In the genomic region with DNA sequence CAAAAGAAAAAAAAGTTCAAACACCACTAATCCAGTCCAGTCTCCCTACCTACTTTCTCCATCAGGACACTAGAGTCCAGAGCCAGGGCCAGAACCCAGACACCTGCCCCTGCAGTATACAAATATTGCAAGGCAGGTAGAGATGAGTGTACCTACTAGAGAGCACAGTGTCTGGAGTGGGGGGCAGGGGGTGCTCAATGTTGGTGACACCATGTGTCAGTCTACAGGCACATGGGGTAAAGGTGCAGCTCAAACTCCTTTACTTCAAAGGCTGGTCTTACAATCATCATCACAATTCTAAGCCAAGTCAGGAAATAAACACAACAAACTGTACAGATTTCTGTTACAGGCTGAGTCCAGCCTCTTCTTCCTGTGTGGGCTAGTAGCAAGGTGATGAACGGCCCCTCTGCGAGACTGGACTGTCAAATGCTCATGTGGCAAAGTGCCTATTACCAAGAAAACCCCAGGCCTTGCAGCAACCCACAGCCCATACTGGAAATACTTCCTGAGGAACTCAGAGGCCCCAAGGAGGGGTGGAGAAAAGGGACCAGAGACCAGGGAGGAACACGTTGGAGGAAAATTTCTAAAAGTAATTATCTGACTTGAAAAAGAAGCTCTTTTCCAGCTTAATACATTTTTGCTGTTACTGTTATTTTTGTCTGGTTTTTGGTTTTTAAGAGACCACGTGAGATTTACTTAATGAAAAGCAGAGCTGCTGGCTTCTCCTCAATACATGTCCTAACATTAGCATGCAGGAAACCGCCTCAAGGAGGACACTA, we compare ENCODE assay signal across 9 cellular contexts. TPM values are rescaled to one million over a fixed set of nuclear protein-coding genes. Genes with fewer than 3 reads are reported as not detected.
A peak's percentile ranks its signal among the peaks of the same experiment; 100 is the strongest.
DNase-seq lines count a peak whose midpoint lies in the region; ATAC-seq, FAIRE-seq and TF ChIP-seq lines count a peak whose summit lies in the region.
"Had no signal": no experiment of that assay in that cellular context is flagged by ENCODE, and none has a peak within 500 bp of the region (broad histone marks: within the 10 kb centered on the region; RNA-seq: fewer than 3 reads in every experiment).

No MANE protein-coding gene starts in this region.

- POLR2A ChIA-PET in Panc1 (lab: Charles Lee), result no interaction called here
- POLR2A ChIA-PET in endothelial cell of umbilical vein (lab: Charles Lee), result no interaction called here

- BruUV-seq in Panc1 (replicated peaks; lab: Mats Ljungman, UMichigan) (no TSS peak), endothelial cell of umbilical vein (replicated peaks; lab: Mats Ljungman, UMichigan) (no TSS peak)

- no peak overlapping the region for H3K9ac ChIP-seq in endothelial cell of umbilical vein (replicated peaks; ENCODE audit: extremely low read depth, insufficient read depth, low read length)

- no peak for TF ChIP-seq POLR2A in endothelial cell of umbilical vein (IDR thresholded peaks at IDR 0.05; ENCODE audit: low read depth, low read length)

- no peak overlapping the region for H2AFZ ChIP-seq in endothelial cell of umbilical vein (ENCODE audit: low read depth, low read length)

- CTCF ChIA-PET in Panc1 (lab: Charles Lee) (no interaction called here), endothelial cell of umbilical vein (lab: Charles Lee) (interaction anchor here (0.7 to 2.9 kb wide), 4 partner anchors 9 to 60 kb away, joined by 4 to 12 read pairs (median 7); no protein-coding TSS in a partner anchor)

- in situ Hi-C loops in Panc1 (cut with HindIII; ENCODE audit: low pct_unique_long_range_greater_than_20kb, low sequenced_read_pairs), result no loop called here

- H3K4me3 ChIP-seq in Panc1 (ENCODE audit: low read depth in 2 of 2, low read length in 2 of 2), result no peak overlapping the region
- H3K4me3 ChIP-seq in endothelial cell of umbilical vein (replicated peaks in 1 of 3; ENCODE audit: insufficient read depth in 1 of 3, low read depth in 1 of 3, low read length in 3 of 3), result no peak overlapping the region

- no peaks in the 10 kb centered on the region for H3K27me3 ChIP-seq in Panc1 (ENCODE audit: control insufficient read depth, insufficient read depth, low read length)
- no peaks in the 10 kb centered on the region for H3K27me3 ChIP-seq in endothelial cell of umbilical vein (ENCODE audit: control insufficient read depth in 2 of 2, insufficient read depth in 2 of 2, low read length in 2 of 2)

- ATAC-seq in Panc1, result no peak
- no peak for ATAC-seq in HG02981 (IDR thresholded peaks at IDR 0.05; ENCODE audit: unreplicated experiment)
- ATAC-seq in HG02588 (IDR thresholded peaks at IDR 0.05; ENCODE audit: unreplicated experiment), result no peak
- no peak for ATAC-seq in HG02610 (IDR thresholded peaks at IDR 0.05; ENCODE audit: unreplicated experiment)
- no peak for ATAC-seq in GM18907 (IDR thresholded peaks at IDR 0.05; ENCODE audit: unreplicated experiment)

- H3K27ac ChIP-seq in Panc1 (ENCODE audit: low read length), result peak overlapping the region; percentile 58
- H3K27ac ChIP-seq in endothelial cell of umbilical vein (ENCODE audit: insufficient read depth, low read depth, low read length), result no peak overlapping the region

- H3K79me2 ChIP-seq in endothelial cell of umbilical vein (ENCODE audit: control insufficient read depth, insufficient read depth, low read length), result peaks cover 4% of the 10 kb centered on the region

- intact Hi-C loops in Panc1 (cut with micrococcal nuclease; ENCODE audit: unreplicated experiment) (no loop called here), endothelial cell of umbilical vein (cut with micrococcal nuclease) (no loop called here)

- H3K9me3 ChIP-seq in Panc1 (ENCODE audit: control insufficient read depth, insufficient read depth, low read depth, low read length) (no peaks in the 10 kb centered on the region), endothelial cell of umbilical vein (replicated peaks; ENCODE audit: control insufficient read depth, insufficient read depth, low read length) (no peaks in the 10 kb centered on the region)

- H3K4me1 ChIP-seq in Panc1 (ENCODE audit: control insufficient read depth, insufficient read depth, low read length), result peaks cover 58% of the 10 kb centered on the region
- H3K4me1 ChIP-seq in endothelial cell of umbilical vein (ENCODE audit: control insufficient read depth, extremely low read depth, insufficient read depth, low read length), result peaks cover 43% of the 10 kb centered on the region

- peak; percentile 82 for FAIRE-seq in endothelial cell of umbilical vein (lab: Jason Lieb, UNC)

- no peak for TF ChIP-seq CTCF in Panc1 (IDR thresholded peaks at IDR 0.05)
- TF ChIP-seq CTCF in endothelial cell of umbilical vein (IDR thresholded peaks at IDR 0.05; ENCODE audit: extremely low read depth in 1 of 2, insufficient read depth in 1 of 2, low read depth in 1 of 2, low read length in 2 of 2), result no peak

- no peaks in the 10 kb centered on the region for H4K20me1 ChIP-seq in endothelial cell of umbilical vein (replicated peaks; ENCODE audit: control insufficient read depth, extremely low read depth, insufficient read depth, low read length)

- dilution Hi-C loops in endothelial cell of umbilical vein (cut with MboI; ENCODE audit: extremely low pct_ligation_motif_present, low sequenced_read_pairs), result no loop called here

- H3K4me2 ChIP-seq in endothelial cell of umbilical vein (ENCODE audit: insufficient read depth, low read length), result no peak overlapping the region

- H3K9me1 ChIP-seq in endothelial cell of umbilical vein (replicated peaks; ENCODE audit: control insufficient read depth, extremely low read depth, insufficient read depth, low read length), result no peaks in the 10 kb centered on the region

- peak; percentile 51 for DNase-seq in ELR (ENCODE audit: low read depth)
- DNase-seq in Panc1 (ENCODE audit: low read depth, low spot score), result no peak
- peak; percentile 45 for DNase-seq in endothelial cell of umbilical vein (ENCODE audit: low read depth, low spot score)
- DNase-seq in pons (ENCODE audit: low spot score), result peak; percentile 69

- H3K36me3 ChIP-seq in Panc1 (ENCODE audit: control insufficient read depth, insufficient read depth, low read length), result peaks cover 2% of the 10 kb centered on the region; the same call in 1 of the 2 replicates
- H3K36me3 ChIP-seq in endothelial cell of umbilical vein (ENCODE audit: control insufficient read depth in 2 of 2, extremely low read depth in 1 of 2, insufficient read depth in 2 of 2, low read length in 2 of 2), result peaks cover 4% of the 10 kb centered on the region in 2 experiments

TF ChIP-seq in endothelial cell of umbilical vein, 7 proteins besides CTCF, POLR2A, EP300 and RAD21:
- no peak for TF ChIP-seq EZH2 (IDR thresholded peaks at IDR 0.05; ENCODE audit: borderline replicate concordance, low read depth, low read length, severe bottlenecking)
- no peak for TF ChIP-seq POLR2AphosphoS5 (IDR thresholded peaks at IDR 0.05; ENCODE audit: insufficient read depth, low read depth, low read length)
- no peak for TF ChIP-seq MYC (IDR thresholded peaks at IDR 0.05; ENCODE audit: low read depth, low read length)
- no peak for TF ChIP-seq GATA2 (IDR thresholded peaks at IDR 0.05; ENCODE audit: insufficient read depth, insufficient read length, low read depth, low read length)
TF ChIP-seq in endothelial cell of umbilical vein: peak in this region for 0.

RNA-seq across cellular contexts. Expression of a gene that starts 29.7 kb away (rescaled TPM):
- total RNA-seq in Panc1 (2021; ENCODE audit: unreplicated experiment), result 59.3 TPM
- polyA plus RNA-seq in Panc1 (2012; ENCODE audit: insufficient read length), result 45.7 TPM
- total RNA-seq in endothelial cell of umbilical vein, result 45.4 and 46.1 TPM in 2 replicates
- polyA plus RNA-seq in endothelial cell of umbilical vein, result 30.1 and 30.8 TPM in 2 replicates
- 22.8 and 24.3 TPM in 2 replicates for polyA plus RNA-seq in endothelial cell of umbilical vein (2011; cell fraction: cytosol; rRNA removed)
- 96.5 and 114 TPM in 2 replicates for polyA plus RNA-seq in endothelial cell of umbilical vein (2011; cell fraction: nucleus; rRNA removed)
- polyA plus RNA-seq in endothelial cell of umbilical vein (2012), result 25.8 and 28.4 TPM in 2 replicates
- 55.3 and 60.7 TPM in 2 replicates for polyA minus RNA-seq in endothelial cell of umbilical vein
- 10.5 TPM for polyA minus RNA-seq in endothelial cell of umbilical vein (2011; cell fraction: cytosol; rRNA and poly(A)+ RNA removed)
- polyA minus RNA-seq in endothelial cell of umbilical vein (2011; cell fraction: nucleus; rRNA and poly(A)+ RNA removed), result 61.2 and 71.6 TPM in 2 replicates

RNA-seq across cellular contexts. Expression of a gene that starts 44.5 kb away (rescaled TPM):
- total RNA-seq in Panc1 (2021; ENCODE audit: unreplicated experiment) (not detected), endothelial cell of umbilical vein (not detected in 2 replicates)
- polyA plus RNA-seq in Panc1 (2012; ENCODE audit: insufficient read length), result 0.38 TPM
- polyA plus RNA-seq in endothelial cell of umbilical vein, result not detected in 2 replicates
- polyA plus RNA-seq in endothelial cell of umbilical vein (2011; cell fraction: cytosol; rRNA removed), result not detected in 2 replicates
- not detected in 2 replicates for polyA plus RNA-seq in endothelial cell of umbilical vein (2011; cell fraction: nucleus; rRNA removed)
- polyA plus RNA-seq in endothelial cell of umbilical vein (2012), result 0.08 TPM in 1 of 2 replicates, not detected in the other
- polyA minus RNA-seq in endothelial cell of umbilical vein, result not detected in 2 replicates
- not detected for polyA minus RNA-seq in endothelial cell of umbilical vein (2011; cell fraction: cytosol; rRNA and poly(A)+ RNA removed)
- not detected in 2 replicates for polyA minus RNA-seq in endothelial cell of umbilical vein (2011; cell fraction: nucleus; rRNA and poly(A)+ RNA removed)
- total RNA-seq: neural crest cell had no signal
